Comparison of ENCODE assay signal across 8 cellular contexts in the genomic region with DNA sequence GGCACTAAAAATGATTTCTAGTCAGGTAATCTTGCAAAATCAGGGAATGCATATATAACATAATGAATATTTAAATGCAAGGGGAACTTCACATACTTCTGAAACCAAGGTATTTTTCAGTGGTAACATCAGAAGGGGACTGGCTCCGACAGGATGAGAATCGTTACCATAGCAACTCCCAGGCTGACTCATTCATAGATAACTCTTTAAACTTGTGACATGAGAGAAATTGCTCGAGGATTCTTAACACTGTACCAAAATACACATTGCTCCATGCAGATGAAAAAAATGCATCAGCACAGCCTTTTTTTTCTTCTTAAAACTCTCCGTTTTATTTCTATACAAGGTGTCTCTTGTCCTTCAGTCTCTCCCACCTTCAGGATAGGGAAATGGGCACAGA.
DNase-seq lines count a peak whose midpoint lies in the region; ATAC-seq lines count a peak whose summit lies in the region.

No MANE protein-coding gene starts in this region.

- no peaks in the 10 kb centered on the region for H3K36me3 ChIP-seq in neuronal stem cell (replicated peaks in 1 of 2; ENCODE audit: control insufficient read depth in 2 of 2, insufficient read depth in 2 of 2, low read length in 2 of 2)

- no peak overlapping the region for H3K4me2 ChIP-seq in neuronal stem cell (ENCODE audit: insufficient read depth, low read length, poor library complexity, severe bottlenecking)

- H3K4me1 ChIP-seq in neuronal stem cell (ENCODE audit: control insufficient read depth in 2 of 2, insufficient read depth in 1 of 2, low read depth in 1 of 2, low read length in 2 of 2): no peaks in the 10 kb centered on the region

- no peaks in the 10 kb centered on the region for H3K9me3 ChIP-seq in neuronal stem cell (replicated peaks in 1 of 2; ENCODE audit: control insufficient read depth in 2 of 2, insufficient read depth in 1 of 2, low read depth in 1 of 2, low read length in 2 of 2)

- no peak overlapping the region for H3K18ac ChIP-seq in neuronal stem cell (ENCODE audit: low read length)

- no CpG with 5 or more reads among the region's 4 CpGs for WGBS in neuronal stem cell (ENCODE audit: extremely low coverage in 2 of 2, insufficient read length in 2 of 2, insufficient replicate concordance in 1 of 2), 2 donors

- no peaks in the 10 kb centered on the region for H3K27me3 ChIP-seq in neuronal stem cell (ENCODE audit: control insufficient read depth in 3 of 3, insufficient read depth in 3 of 3, low read depth in 1 of 3, low read length in 3 of 3)

- no peak overlapping the region for H4K91ac ChIP-seq in neuronal stem cell (ENCODE audit: low read depth, low read length, poor library complexity)

- H3K4me3 ChIP-seq in neuronal stem cell (ENCODE audit: low read length in 2 of 2): no peak overlapping the region

- H2BK15ac ChIP-seq in neuronal stem cell (ENCODE audit: low read length): no peak overlapping the region

- no peak overlapping the region for H2BK12ac ChIP-seq in neuronal stem cell (ENCODE audit: low read length)

- H3K4ac ChIP-seq in neuronal stem cell (ENCODE audit: low read length): no peak overlapping the region

- no peak overlapping the region for H3K14ac ChIP-seq in neuronal stem cell (ENCODE audit: low read length)

- ATAC-seq in GM19397 (IDR thresholded peaks at IDR 0.05; ENCODE audit: unreplicated experiment) (peak; percentile 99), HG03175 (IDR thresholded peaks at IDR 0.05; ENCODE audit: unreplicated experiment) (peak; percentile 98)

- no peak overlapping the region for H2AK5ac ChIP-seq in neuronal stem cell (ENCODE audit: low read depth, low read length)

- H2BK120ac ChIP-seq in neuronal stem cell (ENCODE audit: low read depth, low read length): no peak overlapping the region

- H4K8ac ChIP-seq in neuronal stem cell (ENCODE audit: low read depth, low read length): no peak overlapping the region

- DNase-seq in COLO829 (ENCODE audit: low spot score) (peak; percentile 45), brain pericyte (ENCODE audit: low read depth, low spot score) (peak; percentile 5), NCI-H146 (lab: John Stamatoyannopoulos, UW) (no peak), neuronal stem cell (ENCODE audit: low spot score) (no peak), KG1 (lab: John Stamatoyannopoulos, UW) (no peak)
- DNase-seq in activated CD4-positive, alpha-beta T cell treated with anti-CD3 and anti-CD28 coated beads for 48 hours: no peak

- H3K79me1 ChIP-seq in neuronal stem cell (ENCODE audit: low read depth, low read length): no peaks in the 10 kb centered on the region

- no peak overlapping the region for H2AFZ ChIP-seq in neuronal stem cell (ENCODE audit: low read length)

- H3K27ac ChIP-seq in neuronal stem cell (replicated peaks; ENCODE audit: low read length): no peak overlapping the region

- H3K23ac ChIP-seq in neuronal stem cell (ENCODE audit: low read depth, low read length, poor library complexity): no peak overlapping the region

- no peak overlapping the region for H2BK5ac ChIP-seq in neuronal stem cell (ENCODE audit: low read length)

- no peak overlapping the region for H3K9ac ChIP-seq in neuronal stem cell (ENCODE audit: low read depth, low read length, poor library complexity)

Comparison
In these comparisons a context has a peak if more than half of its experiments do, and no peak if none do; other contexts are left out.
1. DNase-seq: peak in COLO829 (single experiment) and brain pericyte (single experiment); none in NCI-H146 (single experiment), neuronal stem cell (single experiment), KG1 (single experiment) and activated CD4-positive, alpha-beta T cell treated with anti-CD3 and anti-CD28 coated beads for 48 hours (single experiment).